In the genomic region with DNA sequence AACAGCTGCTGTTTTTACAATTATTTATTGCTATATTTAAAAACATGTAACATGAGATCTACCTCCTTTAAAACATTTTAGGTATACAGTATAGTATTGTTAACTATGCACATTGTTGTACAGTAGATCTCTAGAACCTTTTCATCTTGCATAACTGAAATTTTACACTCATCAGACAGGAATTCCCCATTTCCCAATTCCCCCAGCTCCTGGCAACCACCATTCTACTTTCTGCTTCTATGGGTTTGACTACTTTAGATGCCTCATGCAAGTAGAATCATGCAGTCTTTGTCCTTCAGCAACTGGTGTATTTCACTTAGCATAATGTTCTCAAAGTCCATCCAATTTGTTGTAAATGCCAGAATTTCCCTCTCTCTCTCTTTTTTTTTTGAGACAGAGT, we compare ENCODE assay signal across 21 cellular contexts. TPM values are rescaled to one million over a fixed set of nuclear protein-coding genes. Genes with fewer than 3 reads are reported as not detected.
DNase-seq lines count a peak whose midpoint lies in the region; ATAC-seq, FAIRE-seq and TF ChIP-seq lines count a peak whose summit lies in the region.
"Had no signal": no experiment of that assay in that cellular context is flagged by ENCODE, and none has a peak within 500 bp of the region (broad histone marks: within the 10 kb centered on the region; RNA-seq: fewer than 3 reads in every experiment).

No MANE protein-coding gene starts in this region.

- H3K27ac Mint-ChIP-seq in CD8-positive, alpha-beta memory T cell = peak overlapping the region in 1 of 8 donors; percentile 12
- H3K27ac Mint-ChIP-seq: H9 had no signal

- in situ Hi-C loops in GM12878 (cut with MboI) = no loop called here

- peaks cover 0 to 13% (median 1%) of the 10 kb centered on the region in 3 donors for H3K36me3 Mint-ChIP-seq in CD8-positive, alpha-beta memory T cell

- no peak for TF ChIP-seq EP300 in GM12878 (IDR thresholded peaks at IDR 0.05; ENCODE audit: borderline replicate concordance in 1 of 2, control insufficient read depth in 1 of 2, low read depth in 2 of 2, low read length in 2 of 2)

- no peak for TF ChIP-seq RAD21 in GM12878 (IDR thresholded peaks at IDR 0.05; ENCODE audit: insufficient read depth, low read depth, low read length)

- H3K27me3 ChIP-seq in GM12878 (replicated peaks in 1 of 2; ENCODE audit: control insufficient read depth in 2 of 2, insufficient read depth in 2 of 2, low read length in 1 of 2) (no peaks in the 10 kb centered on the region), WERI-Rb-1 (ENCODE audit: insufficient read depth, low read depth, severe bottlenecking) (no peaks in the 10 kb centered on the region)
- H3K27me3 ChIP-seq in CD8-positive, alpha-beta memory T cell (ENCODE audit: insufficient read depth, low read length, poor library complexity, severe bottlenecking) = no peaks in the 10 kb centered on the region
- H3K27me3 ChIP-seq: BLaER1, vagina had no signal

- BruUV-seq in GM12878 (replicated peaks; lab: Mats Ljungman, UMichigan) = no TSS peak

- no peaks in the 10 kb centered on the region for H3K4me1 ChIP-seq in GM12878 (ENCODE audit: control insufficient read depth, insufficient read depth, low read length)
- no peaks in the 10 kb centered on the region for H3K4me1 ChIP-seq in CD8-positive, alpha-beta memory T cell (ENCODE audit: insufficient read depth, low read length)
- H3K4me1 ChIP-seq: BLaER1, vagina had no signal

- TF ChIP-seq CTCF in GM12878 (IDR thresholded peaks at IDR 0.05 in 2 of 3, conservative IDR thresholded peaks at IDR 0.05 in 1 of 3; ENCODE audit: control insufficient read depth in 2 of 3, extremely low read depth in 1 of 3, insufficient read depth in 1 of 3, low read depth in 3 of 3, low read length in 3 of 3) (no peak), WERI-Rb-1 (IDR thresholded peaks at IDR 0.05; ENCODE audit: low read depth, low read length) (no peak)

- DNase-seq in AG20443 (ENCODE audit: low spot score) (peak; percentile 43), LHCN-M2 (ENCODE audit: low read depth) (peak; percentile 68), GM12878 (ENCODE audit: low read depth, low spot score) (no peak), iris pigment epithelial cell (ENCODE audit: low read depth) (peak; percentile 85), WERI-Rb-1 (no peak), putamen (ENCODE audit: low spot score) (no peak)
- no peak for DNase-seq in effector CD4-positive, alpha-beta T cell
- DNase-seq in CD8-positive, alpha-beta memory T cell = no peak
- DNase-seq: activated T-cell treated with anti-CD3 and anti-CD28 coated beads for 4 hours; amygdala; H9; head of caudate nucleus; left cardiac atrium; MV-4-11; stimulated activated CD4-positive, alpha-beta T cell treated with anti-CD3 and anti-CD28 coated beads, Interleukin-4, amount 100 ng/mL, for 24 hours; stimulated activated naive CD4-positive, alpha-beta T cell treated with Interleukin-2 at 50 U/mL for 16 hours had no signal

- no peak for TF ChIP-seq POLR2A in GM12878 (IDR thresholded peaks at IDR 0.05; ENCODE audit: low read depth, low read length)

- no peak overlapping the region for H3K4me3 Mint-ChIP-seq in CD8-positive, alpha-beta memory T cell
- H3K4me3 Mint-ChIP-seq: H9 had no signal

- H3K4me1 Mint-ChIP-seq in CD8-positive, alpha-beta memory T cell = no peaks in the 10 kb centered on the region
- H3K4me1 Mint-ChIP-seq: H9 had no signal

- CTCF ChIA-PET in GM12878 (lab: Yijun Ruan, JAX) = no interaction called here
- CTCF ChIA-PET in CD8-positive, alpha-beta memory T cell (lab: Charles Lee) = no interaction called here

- H3K4me3 ChIP-seq in GM12878 (no peak overlapping the region), WERI-Rb-1 (ENCODE audit: low read depth, low read length) (no peak overlapping the region)
- no peak overlapping the region for H3K4me3 ChIP-seq in CD8-positive, alpha-beta memory T cell (ENCODE audit: low read length)
- H3K4me3 ChIP-seq: BLaER1, vagina had no signal

- RAD21 ChIA-PET in GM12878 (lab: Charles Lee; ENCODE audit: unreplicated experiment) = no interaction called here

- H3K4me2 ChIP-seq in GM12878 (ENCODE audit: control insufficient read depth, insufficient read depth) = no peak overlapping the region
- H3K4me2 ChIP-seq: BLaER1 had no signal

- no peak overlapping the region for H3K9ac ChIP-seq in GM12878 (ENCODE audit: control insufficient read depth, insufficient read depth, low read length)
- H3K9ac ChIP-seq: BLaER1 had no signal

- H3K9me3 Mint-ChIP-seq in CD8-positive, alpha-beta memory T cell = peaks cover 11 to 14% (median 12%) of the 10 kb centered on the region in 5 donors
- H3K9me3 Mint-ChIP-seq: H9 had no signal

- H2AFZ ChIP-seq in GM12878 (ENCODE audit: control insufficient read depth, low read depth, low read length) = no peak overlapping the region

- no peak for FAIRE-seq in GM12878 (lab: Jason Lieb, UNC)

- no peaks in the 10 kb centered on the region for H3K79me2 ChIP-seq in GM12878 (ENCODE audit: control insufficient read depth, insufficient read depth, low read length)

- intact Hi-C loops in GM12878 (cut with micrococcal nuclease; ENCODE audit: unreplicated experiment) = no loop called here

- H3K27me3 Mint-ChIP-seq in CD8-positive, alpha-beta memory T cell = peaks cover 9 to 20% of the 10 kb centered on the region in 2 donors

- H3K36me3 ChIP-seq in GM12878 (ENCODE audit: control insufficient read depth in 2 of 2, insufficient read depth in 2 of 2, low read length in 1 of 2) (no peaks in the 10 kb centered on the region), WERI-Rb-1 (no peaks in the 10 kb centered on the region)
- H3K36me3 ChIP-seq in CD8-positive, alpha-beta memory T cell (ENCODE audit: insufficient read depth, low read length) = no peaks in the 10 kb centered on the region
- H3K36me3 ChIP-seq: BLaER1, vagina had no signal

- peak; percentile 54 for ATAC-seq in GM12878
- ATAC-seq: activated CD4-positive, CD25-positive, alpha-beta regulatory T cell treated with anti-CD3 and anti-CD28 coated beads, Interleukin-2, amount 50 U/mL, for 24 hours had no signal

- H3K9me3 ChIP-seq in GM12878 (replicated peaks; ENCODE audit: control insufficient read depth, insufficient read depth, low read length) = peaks cover 3% of the 10 kb centered on the region
- H3K9me3 ChIP-seq in CD8-positive, alpha-beta memory T cell (ENCODE audit: low read length) = no peaks in the 10 kb centered on the region
- peaks cover 6% of the 10 kb centered on the region for H3K9me3 ChIP-seq in WERI-Rb-1 (ENCODE audit: severe bottlenecking)
- H3K9me3 ChIP-seq: vagina had no signal

- SMC1A ChIA-PET in GM12878 (lab: Charles Lee; ENCODE audit: uncharacterized antibody, unreplicated experiment) = interaction anchor here (1.5 kb wide), 1 partner anchor 10 kb away, joined by 3 read pairs; no protein-coding TSS in a partner anchor

- POLR2A ChIA-PET in GM12878 (lab: Charles Lee) = no interaction called here
- POLR2A ChIA-PET in CD8-positive, alpha-beta memory T cell (lab: Charles Lee) = no interaction called here

- H4K20me1 ChIP-seq in GM12878 (ENCODE audit: control insufficient read depth, insufficient read depth) = no peaks in the 10 kb centered on the region
- H4K20me1 ChIP-seq: BLaER1 had no signal

- H3K27ac ChIP-seq in GM12878 (ENCODE audit: control insufficient read depth, insufficient read depth) (no peak overlapping the region), WERI-Rb-1 (no peak overlapping the region)
- H3K27ac ChIP-seq in CD8-positive, alpha-beta memory T cell (ENCODE audit: low read depth, low read length) = no peak overlapping the region
- H3K27ac ChIP-seq: BLaER1, vagina had no signal

TF ChIP-seq in GM12878, 131 proteins besides CTCF, POLR2A, EP300 and RAD21 (continues in another document):
- TF ChIP-seq FOS (IDR thresholded peaks at IDR 0.05; ENCODE audit: borderline replicate concordance, extremely low read depth, insufficient read length) = no peak

RNA-seq across cellular contexts. Expression of gene LSM6, which starts 9.7 kb away (rescaled TPM):
- 26.3 and 44.6 TPM in 2 replicates for total RNA-seq in LHCN-M2 (2014; rRNA removed)
- polyA plus RNA-seq in LHCN-M2 (2012) = 28.4 TPM
- 126 and 131 TPM in 2 replicates for total RNA-seq in GM12878 (2013; cell fraction: nucleolus; rRNA removed)
- total RNA-seq in GM12878 (2014; rRNA removed) = 106 and 110 TPM in 2 replicates
- 252 and 277 TPM in 2 replicates for total RNA-seq in GM12878 (2014; rRNA removed; fragmentation: Illumina TruSeq; extraction: Trizol)
- 79.2 and 84.4 TPM in 2 replicates for total RNA-seq in GM12878 (2021)
- 12.5 TPM for polyA plus RNA-seq in GM12878 (2011; ENCODE audit: low read depth)
- 68.0 and 112 TPM in 2 replicates for polyA plus RNA-seq in GM12878 (2011; rRNA removed)
- 27.5 and 33.9 TPM in 2 replicates for polyA plus RNA-seq in GM12878 (2011; cell fraction: cytosol; rRNA removed)
- 30.7 and 44.7 TPM in 2 replicates for polyA plus RNA-seq in GM12878 (2011; cell fraction: nucleus; rRNA removed)
- 89.8 and 117 TPM in 2 replicates for polyA plus RNA-seq in GM12878 (2012)
- polyA plus RNA-seq in GM12878 (2014; fragmentation: Illumina TruSeq; extraction: Trizol) = 198 and 252 TPM in 2 replicates
- 100 to 1,000 TPM; 261 to 262 TPM for polyA plus RNA-seq in GM12878 (2014; fragmentation: Nextera tagmentation; extraction: Ambion mirVana)
- polyA plus RNA-seq in GM12878 (2014; rRNA removed) = 170 and 177 TPM in 2 replicates
- polyA plus RNA-seq in GM12878 (2016; fragmentation: Nextera tagmentation; extraction: Ambion mirVana) = 100 to 1,000 TPM; 274 to 282 TPM
- 36.0 and 42.0 TPM in 2 replicates for polyA minus RNA-seq in GM12878 (2011; rRNA and poly(A)+ RNA removed)
- 7.2 and 16.8 TPM in 2 replicates for polyA minus RNA-seq in GM12878 (2011; cell fraction: cytosol; rRNA and poly(A)+ RNA removed)
- polyA minus RNA-seq in GM12878 (2011; cell fraction: nucleus; rRNA and poly(A)+ RNA removed) = 85.5 and 115 TPM in 2 replicates
- 10 to 100 TPM; 96.4 to 99.6 TPM for total RNA-seq in CD8-positive, alpha-beta memory T cell
- 67.5 TPM for polyA plus RNA-seq in CD8-positive, alpha-beta memory T cell

RNA-seq across cellular contexts. Expression of gene REELD1, which starts 48.5 kb away (rescaled TPM):
- total RNA-seq in LHCN-M2 (2014; rRNA removed) (not detected in 2 replicates), GM12878 (2014; rRNA removed) (0.49 and 0.62 TPM in 2 replicates), GM12878 (2014; rRNA removed; fragmentation: Illumina TruSeq; extraction: Trizol) (1.2 TPM in 2 replicates), GM12878 (2021) (0.35 and 0.62 TPM in 2 replicates)
- not detected for polyA plus RNA-seq in LHCN-M2 (2012)
- 0.90 and 0.91 TPM in 2 replicates for total RNA-seq in GM12878 (2013; cell fraction: nucleolus; rRNA removed)
- 0.43 TPM for polyA plus RNA-seq in GM12878 (2011; ENCODE audit: low read depth)
- polyA plus RNA-seq in GM12878 (2011; rRNA removed) (0.20 and 0.77 TPM in 2 replicates), GM12878 (2014; fragmentation: Illumina TruSeq; extraction: Trizol) (0.41 and 1.0 TPM in 2 replicates), GM12878 (2014; fragmentation: Nextera tagmentation; extraction: Ambion mirVana) (under 1 TPM; 0.16 to 0.24 TPM), GM12878 (2014; rRNA removed) (1.4 and 3.9 TPM in 2 replicates), GM12878 (2016; fragmentation: Nextera tagmentation; extraction: Ambion mirVana) (under 1 TPM; 0.11 to 0.27 TPM)
- 0.10 and 0.20 TPM in 2 replicates for polyA plus RNA-seq in GM12878 (2011; cell fraction: cytosol; rRNA removed)
- 4.7 and 5.8 TPM in 2 replicates for polyA plus RNA-seq in GM12878 (2011; cell fraction: nucleus; rRNA removed)
- polyA plus RNA-seq in GM12878 (2012) = 0.47 and 0.51 TPM in 2 replicates
- 0.62 and 0.80 TPM in 2 replicates for polyA minus RNA-seq in GM12878 (2011; rRNA and poly(A)+ RNA removed)
- polyA minus RNA-seq in GM12878 (2011; cell fraction: cytosol; rRNA and poly(A)+ RNA removed) = not detected in 2 replicates
- 0.60 and 1.5 TPM in 2 replicates for polyA minus RNA-seq in GM12878 (2011; cell fraction: nucleus; rRNA and poly(A)+ RNA removed)
- total RNA-seq in CD8-positive, alpha-beta memory T cell = under 1 TPM; 0.18 to 0.46 TPM
- polyA plus RNA-seq in CD8-positive, alpha-beta memory T cell = not detected
- total RNA-seq: dermis microvascular lymphatic vessel endothelial cell, H9, HT-29 had no signal

Comparison
In these comparisons a context has a peak if more than half of its experiments do, and no peak if none do; other contexts are left out.
1. DNase-seq: peak in AG20443 (single experiment), LHCN-M2 (single experiment) and iris pigment epithelial cell (single experiment); none in GM12878 (single experiment), effector CD4-positive, alpha-beta T cell (single experiment), CD8-positive, alpha-beta memory T cell (0 of 5), WERI-Rb-1 (single experiment) and putamen (single experiment).